Comparison of ENCODE assay signal across 16 cellular contexts in genomic region chr2:90221300-90221651, GRCh38.
"Had no signal": no experiment of that assay in that cellular context is flagged by ENCODE, and none has a peak within 500 bp of the region (broad histone marks: within the 10 kb centered on the region; RNA-seq: fewer than 3 reads in every experiment).

No MANE protein-coding gene starts in this region.

- H3K27ac ChIP-seq: foreskin keratinocyte, right atrium auricular region, thoracic aorta, transverse colon had no signal

- H3K9me3 ChIP-seq: right atrium auricular region, thoracic aorta, transverse colon had no signal

- H3K9me3 Mint-ChIP-seq: dendritic cell treated with granulocyte-macrophage colony-stimulating factor and Interleukin-4, amounts not matched to agents 40 ng/mL and 50 ng/mL, for 4 days; natural killer cell had no signal

- H3K27me3 ChIP-seq: foreskin keratinocyte, right atrium auricular region, transverse colon had no signal

- H3K27ac Mint-ChIP-seq: dendritic cell treated with granulocyte-macrophage colony-stimulating factor and Interleukin-4, amounts not matched to agents 40 ng/mL and 50 ng/mL, for 4 days; endodermal cell; natural killer cell; stimulated activated effector memory CD8-positive, alpha-beta T cell treated with anti-CD3 and anti-CD28 coated beads, Interleukin-12 subunit alpha, Interleukin-12 subunit beta, amount 100 ng/mL, for 72 hours; stimulated activated naive CD8-positive, alpha-beta T cell treated with anti-CD3 and anti-CD28 coated beads, Interleukin-15, amount 100 ng/mL, for 72 hours had no signal

- H3K27me3 Mint-ChIP-seq: dendritic cell treated with granulocyte-macrophage colony-stimulating factor and Interleukin-4, amounts not matched to agents 40 ng/mL and 50 ng/mL, for 4 days; stimulated activated naive CD8-positive, alpha-beta T cell treated with anti-CD3 and anti-CD28 coated beads, Interleukin-15, amount 100 ng/mL, for 72 hours had no signal

- H3K4me1 Mint-ChIP-seq: endodermal cell; natural killer cell; neural crest cell; stimulated activated effector memory CD8-positive, alpha-beta T cell treated with anti-CD3 and anti-CD28 coated beads, Interleukin-12 subunit alpha, Interleukin-12 subunit beta, amount 100 ng/mL, for 72 hours; stimulated activated naive CD8-positive, alpha-beta T cell treated with anti-CD3 and anti-CD28 coated beads, Interleukin-15, amount 100 ng/mL, for 72 hours had no signal

- H3K4me3 ChIP-seq: right atrium auricular region, thoracic aorta, transverse colon had no signal

- H3K4me1 ChIP-seq: foreskin keratinocyte, right atrium auricular region, transverse colon had no signal

- DNase-seq: endodermal cell; erythroblast; foreskin keratinocyte; hippocampal formation; kidney glomerular epithelial cell; natural killer cell; small intestine; stimulated activated CD4-positive, alpha-beta T cell treated with anti-CD3 and anti-CD28 coated beads, Interleukin-4, amount 100 ng/mL, for 1 hour; stimulated activated CD8-positive, alpha-beta memory T cell treated with anti-CD3 and anti-CD28 coated beads, Interleukin-4, amount 100 ng/mL, for 48 hours; stimulated activated naive CD8-positive, alpha-beta T cell treated with anti-CD3 and anti-CD28 coated beads, Interleukin-15, amount 100 ng/mL, for 72 hours; transverse colon had no signal

- H3K36me3 Mint-ChIP-seq: natural killer cell; stimulated activated effector memory CD8-positive, alpha-beta T cell treated with anti-CD3 and anti-CD28 coated beads, Interleukin-12 subunit alpha, Interleukin-12 subunit beta, amount 100 ng/mL, for 72 hours had no signal

- H3K36me3 ChIP-seq: right atrium auricular region, thoracic aorta, transverse colon had no signal

- H3K4me3 Mint-ChIP-seq: dendritic cell treated with granulocyte-macrophage colony-stimulating factor and Interleukin-4, amounts not matched to agents 40 ng/mL and 50 ng/mL, for 4 days; endodermal cell; natural killer cell; neural crest cell; stimulated activated effector memory CD8-positive, alpha-beta T cell treated with anti-CD3 and anti-CD28 coated beads, Interleukin-12 subunit alpha, Interleukin-12 subunit beta, amount 100 ng/mL, for 72 hours; stimulated activated naive CD8-positive, alpha-beta T cell treated with anti-CD3 and anti-CD28 coated beads, Interleukin-15, amount 100 ng/mL, for 72 hours had no signal

- ATAC-seq: foreskin keratinocyte; natural killer cell; stimulated activated effector memory CD8-positive, alpha-beta T cell treated with anti-CD3 and anti-CD28 coated beads, Interleukin-12 subunit alpha, Interleukin-12 subunit beta, amount 100 ng/mL, for 72 hours; stimulated activated naive CD8-positive, alpha-beta T cell treated with anti-CD3 and anti-CD28 coated beads, Interleukin-15, amount 100 ng/mL, for 72 hours had no signal
